In the genomic region with DNA sequence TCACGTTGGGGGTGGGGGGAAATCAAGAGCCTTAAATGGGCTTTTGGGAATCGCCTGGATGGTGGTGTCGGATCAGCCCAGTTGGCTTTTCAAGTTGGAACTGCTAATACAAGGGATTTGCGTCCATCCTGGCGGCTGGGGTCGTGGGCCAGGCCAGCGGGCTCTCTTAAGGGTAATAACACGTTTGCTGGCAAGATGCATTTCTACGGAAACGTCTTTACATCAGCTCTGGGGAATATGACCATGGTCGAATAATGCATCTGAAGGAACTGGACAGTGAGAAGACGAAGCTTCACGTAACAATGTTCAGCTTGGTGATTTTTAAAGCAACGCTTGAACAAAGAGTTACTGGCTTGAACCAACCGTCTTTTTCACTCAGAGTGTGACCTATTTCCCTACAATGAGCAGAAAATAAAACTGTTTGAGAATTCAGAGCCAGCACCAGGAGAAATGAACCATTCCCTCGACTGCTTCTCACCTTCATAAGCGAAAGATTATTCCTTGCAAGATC, we compare ENCODE assay signal across 1 cellular context.
TF ChIP-seq lines count a peak whose summit lies in the region.

No MANE protein-coding gene starts in this region.

TF ChIP-seq in IMR-90, 13 proteins besides CTCF, POLR2A, EP300 and RAD21 (continued from another document):
- TF ChIP-seq CEBPB (IDR thresholded peaks at IDR 0.05; ENCODE audit: low read depth, low read length) (no peak), RCOR1 (IDR thresholded peaks at IDR 0.05; ENCODE audit: insufficient replicate concordance, low read length) (no peak), MAZ (IDR thresholded peaks at IDR 0.05; ENCODE audit: borderline replicate concordance, low read depth, low read length) (no peak), FOS (IDR thresholded peaks at IDR 0.05; ENCODE audit: low read depth, low read length) (no peak)
